Comparison of ENCODE assay signal across 14 cellular contexts in the genomic region with DNA sequence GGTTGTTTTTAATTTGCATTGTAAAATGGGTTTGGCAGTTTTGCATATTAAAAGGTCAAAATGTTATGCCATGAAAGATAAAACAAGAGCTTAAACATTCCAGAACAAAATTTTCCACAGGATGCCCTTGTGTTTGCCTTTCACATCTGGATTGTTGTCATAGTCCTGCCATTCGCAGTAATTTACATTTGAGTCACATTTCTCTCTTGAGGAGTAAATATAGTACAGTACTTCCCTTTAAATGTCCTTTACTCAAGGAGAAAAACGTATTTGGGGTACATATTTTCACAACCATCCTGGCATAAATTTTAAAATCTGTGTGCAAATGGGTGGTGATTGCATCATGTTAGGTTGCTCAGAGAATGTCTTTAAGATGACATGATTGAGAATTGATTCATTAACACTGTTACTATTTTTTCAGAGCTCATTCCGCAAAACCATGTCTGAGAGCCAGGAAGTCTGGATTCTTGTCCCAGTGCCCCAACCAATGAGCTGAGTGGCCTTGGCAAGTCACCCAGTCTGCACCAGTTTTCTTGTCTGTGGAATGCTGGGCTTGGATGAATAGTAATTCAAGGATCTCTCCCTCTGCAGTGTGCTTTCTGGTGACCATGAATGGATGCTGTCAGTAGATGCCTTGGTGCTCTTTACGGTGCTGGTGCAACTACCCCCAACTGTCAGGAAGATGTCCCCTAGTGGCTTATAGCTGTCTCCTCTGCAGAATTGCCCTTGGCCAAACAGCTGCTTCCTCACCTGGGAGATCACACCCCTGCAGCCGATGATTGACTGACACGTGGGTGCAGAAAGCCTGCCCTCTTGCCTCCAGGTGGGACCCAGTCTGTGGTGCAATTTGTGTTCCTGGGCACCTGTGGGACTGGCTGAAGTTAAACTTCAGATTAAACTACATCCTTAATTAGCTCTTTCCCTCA. TPM values are rescaled to one million over a fixed set of nuclear protein-coding genes. Genes with fewer than 3 reads are reported as not detected.
A peak's percentile ranks its signal among the peaks of the same experiment; 100 is the strongest.
DNase-seq lines count a peak whose midpoint lies in the region; ATAC-seq and TF ChIP-seq lines count a peak whose summit lies in the region.
"Had no signal": no experiment of that assay in that cellular context is flagged by ENCODE, and none has a peak within 500 bp of the region (broad histone marks: within the 10 kb centered on the region; RNA-seq: fewer than 3 reads in every experiment).

No MANE protein-coding gene starts in this region.

- intact Hi-C loops in Right ventricle myocardium superior (cut with DNase I), result no loop called here
- intact Hi-C loops in cardiac septum (cut with DNase I), result loop anchor here (5.0 kb wide), 1 partner anchor 39 kb away; no protein-coding TSS in a partner anchor
- intact Hi-C loops in lower lobe of right lung (cut with DNase I), result no loop called here

- peak; percentile 91 for ATAC-seq in Right ventricle myocardium superior (ENCODE audit: poor library complexity)
- ATAC-seq in lower lobe of right lung, result peak; percentile 46 to 53
- no peak for ATAC-seq in HG03469 (IDR thresholded peaks at IDR 0.05; ENCODE audit: unreplicated experiment)
- no peak for ATAC-seq in effector memory CD8-positive, alpha-beta T cell (replicated peaks)
- ATAC-seq: A549; activated T-cell treated with anti-CD3 and anti-CD28 coated beads, Interleukin-2, amount 50 U/mL, for 72 hours; mucosa of descending colon had no signal

- no peaks in the 10 kb centered on the region for H3K9me3 Mint-ChIP-seq in effector memory CD8-positive, alpha-beta T cell
- H3K9me3 Mint-ChIP-seq: activated T-cell treated with anti-CD3 and anti-CD28 coated beads, Interleukin-2, amount 50 U/mL, for 72 hours had no signal

- DNase-seq in Right ventricle myocardium superior, result peak; percentile 65
- DNase-seq in cardiac septum (ENCODE audit: low spot score), result no peak
- peak; percentile 42 for DNase-seq in epidermal melanocyte (ENCODE audit: insufficient read length, low spot score)
- no peak for DNase-seq in lower lobe of right lung
- DNase-seq in NCI-H146 (lab: John Stamatoyannopoulos, UW), result no peak
- DNase-seq in NCI-H2081 (lab: John Stamatoyannopoulos, UW), result no peak
- DNase-seq in effector memory CD8-positive, alpha-beta T cell, result no peak
- DNase-seq: activated T-cell treated with anti-CD3 and anti-CD28 coated beads, Interleukin-2, amount 50 U/mL, for 72 hours; mucosa of descending colon; RPMI8226 had no signal

- no peaks in the 10 kb centered on the region for H3K27me3 Mint-ChIP-seq in effector memory CD8-positive, alpha-beta T cell

- no peak overlapping the region for H3K4me3 ChIP-seq in lower lobe of right lung
- H3K4me3 ChIP-seq: A549, breast epithelium, mucosa of descending colon, skin epidermis had no signal

- peaks cover 4% of the 10 kb centered on the region for H3K36me3 ChIP-seq in lower lobe of right lung
- H3K36me3 ChIP-seq: breast epithelium had no signal

- H3K4me1 Mint-ChIP-seq in effector memory CD8-positive, alpha-beta T cell (ENCODE audit: low read depth in 2 of 2), result no peaks in the 10 kb centered on the region

- no peaks in the 10 kb centered on the region for H3K27me3 ChIP-seq in lower lobe of right lung (ENCODE audit: low read depth)
- H3K27me3 ChIP-seq: breast epithelium had no signal

- no peak for TF ChIP-seq CTCF in lower lobe of right lung (IDR thresholded peaks at IDR 0.05)

- peaks cover 2% of the 10 kb centered on the region for H3K36me3 Mint-ChIP-seq in effector memory CD8-positive, alpha-beta T cell (ENCODE audit: insufficient read depth)

- H3K27ac Mint-ChIP-seq in effector memory CD8-positive, alpha-beta T cell, result no peak overlapping the region
- H3K27ac Mint-ChIP-seq: activated T-cell treated with anti-CD3 and anti-CD28 coated beads, Interleukin-2, amount 50 U/mL, for 72 hours had no signal

- H3K4me1 ChIP-seq in lower lobe of right lung, result peaks cover 4% of the 10 kb centered on the region
- H3K4me1 ChIP-seq: breast epithelium had no signal

- no peak overlapping the region for H3K4me3 Mint-ChIP-seq in effector memory CD8-positive, alpha-beta T cell
- H3K4me3 Mint-ChIP-seq: activated T-cell treated with anti-CD3 and anti-CD28 coated beads, Interleukin-2, amount 50 U/mL, for 72 hours had no signal

- H3K27ac ChIP-seq in lower lobe of right lung, result no peak overlapping the region
- H3K27ac ChIP-seq: A549, breast epithelium, skin epidermis had no signal

- no peaks in the 10 kb centered on the region for H3K9me3 ChIP-seq in lower lobe of right lung
- H3K9me3 ChIP-seq: A549, breast epithelium, mucosa of descending colon had no signal

RNA-seq across cellular contexts. Expression of a gene that starts 43.0 kb away (rescaled TPM):
- total RNA-seq in Right ventricle myocardium superior (24.9 TPM), cardiac septum (23.5 TPM), lower lobe of right lung (59.2 TPM)

Comparison
In these comparisons a context has a peak if more than half of its experiments do, and no peak if none do; other contexts are left out.
1. DNase-seq: peak in Right ventricle myocardium superior (single experiment) and epidermal melanocyte (single experiment); none in cardiac septum (single experiment), lower lobe of right lung (single experiment), NCI-H146 (single experiment), NCI-H2081 (0 of 2) and effector memory CD8-positive, alpha-beta T cell (0 of 3).
2. ATAC-seq: peak in Right ventricle myocardium superior (single experiment) and lower lobe of right lung (2 of 2); none in HG03469 (single experiment) and effector memory CD8-positive, alpha-beta T cell (single experiment).